Comparison of ENCODE assay signal across 21 cellular contexts in genomic region chr13:82010780-82011179, GRCh38.
"Had no signal": no experiment of that assay in that cellular context is flagged by ENCODE, and none has a peak within 500 bp of the region (broad histone marks: within the 10 kb centered on the region; RNA-seq: fewer than 3 reads in every experiment).

No MANE protein-coding gene starts in this region.

- H3K4me3 ChIP-seq: cardiac muscle cell, colonic mucosa, gastrocnemius medialis, right atrium auricular region, skin epidermis, testis, upper lobe of right lung had no signal

- DNase-seq: activated CD4-positive, alpha-beta T cell treated with anti-CD3 and anti-CD28 coated beads for 4 hours; activated CD8-positive, alpha-beta memory T cell treated with anti-CD3 and anti-CD28 coated beads, Interleukin-2, amount 50 U/mL, for 4 hours; activated CD8-positive, alpha-beta T cell treated with anti-CD3 and anti-CD28 coated beads for 36 hours; activated gamma-delta T cell treated with Interleukin-2 at 50 U/mL for 16 hours; activated naive CD8-positive, alpha-beta T cell treated with anti-CD3 and anti-CD28 coated beads, Interleukin-2, amount 10 ng/mL, durations not matched to agents 7 days and 5 days; activated T-cell treated with anti-CD3 and anti-CD28 coated beads, Interleukin-2, amount 50 U/mL, for 72 hours; aorta; colonic mucosa; effector CD4-positive, alpha-beta T cell; gastrocnemius medialis; kidney; midbrain; naive B cell; stimulated activated CD4-positive, alpha-beta T cell treated with anti-CD3 and anti-CD28 coated beads, Interleukin-4, amount 100 ng/mL, for 4 hours; stimulated activated naive CD8-positive, alpha-beta T cell treated with anti-CD3 and anti-CD28 coated beads, Interleukin-15, amount 100 ng/mL, for 72 hours; testis; upper lobe of right lung; WERI-Rb-1 had no signal

- H3K4me1 ChIP-seq: colonic mucosa, gastrocnemius medialis, right atrium auricular region, testis, upper lobe of right lung had no signal

- H3K36me3 ChIP-seq: cardiac muscle cell, colonic mucosa, gastrocnemius medialis, right atrium auricular region, upper lobe of right lung, WERI-Rb-1 had no signal

- H3K27me3 ChIP-seq: cardiac muscle cell, colonic mucosa, gastrocnemius medialis, right atrium auricular region, testis, upper lobe of right lung had no signal

- ATAC-seq: activated CD8-positive, alpha-beta T cell treated with anti-CD3 and anti-CD28 coated beads for 36 hours; activated T-cell treated with anti-CD3 and anti-CD28 coated beads, Interleukin-2, amount 50 U/mL, for 72 hours; gastrocnemius medialis; stimulated activated naive CD8-positive, alpha-beta T cell treated with anti-CD3 and anti-CD28 coated beads, Interleukin-15, amount 100 ng/mL, for 72 hours; upper lobe of right lung had no signal

- H3K27ac ChIP-seq: cardiac muscle cell, colonic mucosa, gastrocnemius medialis, right atrium auricular region, skin epidermis, testis, upper lobe of right lung, WERI-Rb-1 had no signal

- H3K9me3 ChIP-seq: gastrocnemius medialis, right atrium auricular region, testis, upper lobe of right lung had no signal
